In the genomic region with DNA sequence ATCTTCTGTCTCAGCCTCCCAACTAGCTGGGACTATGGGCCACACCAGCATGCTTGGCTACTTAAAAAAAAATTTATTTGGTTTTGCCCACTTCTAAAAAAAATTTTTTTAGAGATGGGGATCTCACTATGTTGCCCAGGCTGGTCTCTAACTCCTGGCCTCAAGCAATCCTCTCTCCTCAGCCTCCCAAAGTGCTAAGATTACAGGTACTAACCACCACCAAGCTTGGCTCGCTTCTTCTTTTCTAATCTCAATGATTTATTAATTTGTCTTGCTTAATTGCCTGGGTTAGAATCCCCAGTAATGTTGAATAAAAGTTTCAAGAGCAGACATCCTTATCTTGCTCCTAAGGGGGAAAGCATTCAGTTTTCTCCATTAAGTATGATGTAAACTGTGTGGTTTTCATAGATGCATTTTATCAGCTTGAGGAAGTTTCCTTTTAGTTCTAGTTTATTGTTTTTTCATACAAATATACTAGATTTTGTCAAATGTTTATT, we compare ENCODE assay signal across 15 cellular contexts.
DNase-seq lines count a peak whose midpoint lies in the region; TF ChIP-seq lines count a peak whose summit lies in the region.
"Had no signal": no experiment of that assay in that cellular context is flagged by ENCODE, and none has a peak within 500 bp of the region (broad histone marks: within the 10 kb centered on the region; RNA-seq: fewer than 3 reads in every experiment).

No MANE protein-coding gene starts in this region.

- H4K91ac ChIP-seq in mesenchymal stem cell (ENCODE audit: low read length), result no peak overlapping the region

- no peak for TF ChIP-seq POLR2A in uterus (IDR thresholded peaks at IDR 0.05)

- H3K27me3 ChIP-seq in mesenchymal stem cell (ENCODE audit: control insufficient read depth in 1 of 2, insufficient read depth in 1 of 2, low read length in 2 of 2) (no peaks in the 10 kb centered on the region), uterus (no peaks in the 10 kb centered on the region)

- TF ChIP-seq CTCF in fibroblast of pulmonary artery (IDR thresholded peaks at IDR 0.05; ENCODE audit: low read length, missing control alignments), result no peak
- TF ChIP-seq CTCF in uterus (IDR thresholded peaks at IDR 0.05), result no peak

- H2BK5ac ChIP-seq in mesenchymal stem cell (ENCODE audit: low read depth, low read length, poor library complexity, severe bottlenecking), result no peak overlapping the region

- no peaks in the 10 kb centered on the region for H3K36me3 ChIP-seq in mesenchymal stem cell (ENCODE audit: control insufficient read depth in 1 of 2, insufficient read depth in 2 of 2, low read depth in 1 of 2, low read length in 2 of 2)
- H3K36me3 ChIP-seq in uterus, result no peaks in the 10 kb centered on the region

- H2BK120ac ChIP-seq in mesenchymal stem cell (ENCODE audit: low read depth, low read length), result no peak overlapping the region

- H2AFZ ChIP-seq in mesenchymal stem cell (ENCODE audit: low read depth, low read length), result no peak overlapping the region
- H2AFZ ChIP-seq: GM23338 had no signal

- no peak overlapping the region for H2BK15ac ChIP-seq in mesenchymal stem cell (ENCODE audit: low read depth, poor library complexity, severe bottlenecking)

- no peak overlapping the region for H2BK12ac ChIP-seq in mesenchymal stem cell (ENCODE audit: low read length in 2 of 2)

- H3K4me3 ChIP-seq in fibroblast of pulmonary artery (replicated peaks; ENCODE audit: low read depth, low read length) (no peak overlapping the region), mesenchymal stem cell (ENCODE audit: insufficient read depth in 1 of 2, low read depth in 1 of 2, low read length in 2 of 2) (no peak overlapping the region), uterus (no peak overlapping the region)
- H3K4me3 ChIP-seq: GM23338 had no signal

- H3K9ac ChIP-seq in mesenchymal stem cell (ENCODE audit: low read length), result no peak overlapping the region

- H4K8ac ChIP-seq in mesenchymal stem cell (ENCODE audit: low read length), result no peak overlapping the region

- H3K79me1 ChIP-seq in mesenchymal stem cell (replicated peaks; ENCODE audit: low read length, poor library complexity, severe bottlenecking), result no peaks in the 10 kb centered on the region

- H3K4me1 ChIP-seq in mesenchymal stem cell (ENCODE audit: control insufficient read depth, insufficient read depth, low read depth, low read length) (no peaks in the 10 kb centered on the region), uterus (no peaks in the 10 kb centered on the region)

- WGBS in mesenchymal stem cell, result no CpG with 5 or more reads among the region's 1 CpG

- H3K27ac ChIP-seq in mesenchymal stem cell (ENCODE audit: low read length, poor library complexity, severe bottlenecking) (no peak overlapping the region), uterus (no peak overlapping the region)

- no peak overlapping the region for H3K23ac ChIP-seq in mesenchymal stem cell (ENCODE audit: low read length in 2 of 2)

- H3K14ac ChIP-seq in mesenchymal stem cell (ENCODE audit: low read length in 2 of 2), result no peak overlapping the region

- intact Hi-C loops in uterus (cut with DNase I; ENCODE audit: low total_unique reads), result no loop called here

- no peak overlapping the region for H3K4me2 ChIP-seq in mesenchymal stem cell (ENCODE audit: low read length, poor library complexity, severe bottlenecking)
- H3K4me2 ChIP-seq: GM23338 had no signal

- no peak overlapping the region for H2AK5ac ChIP-seq in mesenchymal stem cell (ENCODE audit: low read length, severe bottlenecking)

- no peak overlapping the region for H3K4ac ChIP-seq in mesenchymal stem cell (ENCODE audit: low read depth in 1 of 2, low read length in 2 of 2)

- no peak overlapping the region for H3K18ac ChIP-seq in mesenchymal stem cell (ENCODE audit: low read depth in 1 of 2, low read length in 2 of 2)

- peak; percentile 25 for DNase-seq in NCI-H226
- peak; percentile 81 for DNase-seq in amniotic epithelial cell (ENCODE audit: low read depth)
- DNase-seq in fibroblast of pulmonary artery (ENCODE audit: low read depth), result peak; percentile 8
- DNase-seq in mesenchymal stem cell, result peak; percentile 2
- DNase-seq in activated CD4-positive, CD25-positive, alpha-beta regulatory T cell (lab: John Stamatoyannopoulos, UW), result no peak
- DNase-seq in uterus, result no peak
- DNase-seq in 8988T, result no peak
- DNase-seq: C1 segment of cervical spinal cord; Calu3; CD4-positive, alpha-beta memory T cell; COR-L47; DMS153; DND-41; H9 had no signal

- peaks cover 21% of the 10 kb centered on the region for H3K9me3 ChIP-seq in mesenchymal stem cell (ENCODE audit: control insufficient read depth, low read length)
- H3K9me3 ChIP-seq in uterus, result peaks cover 0 to 4% of the 10 kb centered on the region in 2 donors

Comparison
In these comparisons a context has a peak if more than half of its experiments do, and no peak if none do; other contexts are left out.
1. DNase-seq: peak in NCI-H226 (single experiment), amniotic epithelial cell (single experiment), fibroblast of pulmonary artery (single experiment) and mesenchymal stem cell (single experiment); none in activated CD4-positive, CD25-positive, alpha-beta regulatory T cell (0 of 4), uterus (0 of 2) and 8988T (single experiment).